In the genomic region with DNA sequence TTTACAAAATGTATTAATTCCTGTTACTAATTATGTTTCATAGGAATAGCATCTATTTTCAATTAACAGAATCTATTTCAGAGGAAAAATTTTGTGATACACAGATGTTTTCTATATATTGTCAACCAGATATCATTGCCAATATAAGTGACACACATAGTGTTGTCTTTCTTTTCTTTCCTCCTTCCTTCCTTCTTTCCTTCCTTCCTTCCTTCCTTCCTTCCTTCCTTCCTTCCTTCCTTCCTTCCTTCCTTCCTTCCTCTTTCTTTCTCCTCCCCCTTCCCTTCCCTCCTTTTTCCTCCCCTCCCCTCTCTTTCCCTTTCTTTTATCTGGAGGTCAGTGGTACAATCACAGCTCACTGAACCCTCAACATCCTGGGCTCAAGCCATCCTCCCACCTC, we compare ENCODE assay signal across 8 cellular contexts.
"Had no signal": no experiment of that assay in that cellular context is flagged by ENCODE, and none has a peak within 500 bp of the region (broad histone marks: within the 10 kb centered on the region; RNA-seq: fewer than 3 reads in every experiment).

No MANE protein-coding gene starts in this region.

- H3K36me3 ChIP-seq: HAP-1 had no signal

- H3K9ac ChIP-seq: GM23248 had no signal

- H3K9me3 ChIP-seq: HAP-1 had no signal

- H3K4me3 ChIP-seq: GM23248, GM23338, HAP-1 had no signal

- DNase-seq: GM23248, GOT3, H7, H9, HCEC 1CT, HFFc6 had no signal

- H3K27ac ChIP-seq: GM23248 had no signal
